12 cellular contexts compared by ENCODE assay signal in the genomic region with DNA sequence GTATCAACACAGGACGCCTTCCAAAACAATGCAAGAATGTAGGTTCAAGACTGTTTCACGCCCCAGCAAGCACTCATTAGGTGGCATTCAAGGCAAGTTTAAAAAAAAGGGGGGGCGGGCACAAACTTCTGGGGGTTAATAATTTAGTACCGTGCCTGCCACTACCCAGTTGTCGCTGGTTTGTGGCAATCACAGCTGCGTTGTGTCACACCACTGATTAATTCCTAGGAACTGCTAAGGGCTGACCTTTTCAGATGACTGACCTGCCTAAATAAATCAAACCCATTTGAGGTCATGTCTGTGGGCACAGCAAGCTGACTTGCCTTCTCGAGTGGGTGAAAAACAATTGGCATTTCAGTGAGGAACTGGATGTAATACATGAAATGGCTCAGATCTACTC. TPM values are rescaled to one million over a fixed set of nuclear protein-coding genes. Genes with fewer than 3 reads are reported as not detected.
DNase-seq lines count a peak whose midpoint lies in the region; ATAC-seq, FAIRE-seq and TF ChIP-seq lines count a peak whose summit lies in the region.
"Had no signal": no experiment of that assay in that cellular context is flagged by ENCODE, and none has a peak within 500 bp of the region (broad histone marks: within the 10 kb centered on the region; RNA-seq: fewer than 3 reads in every experiment).

No MANE protein-coding gene starts in this region.

- H3K36me3 ChIP-seq in K562 (ENCODE audit: control insufficient read depth, insufficient read depth, low read length) (no peaks in the 10 kb centered on the region), thymus (ENCODE audit: control insufficient read depth, insufficient read depth) (no peaks in the 10 kb centered on the region)

- H3K4me1 Mint-ChIP-seq in nephron progenitor cell, result peaks cover 80% of the 10 kb centered on the region

- no peaks in the 10 kb centered on the region for H3K9me3 Mint-ChIP-seq in nephron progenitor cell
- H3K9me3 Mint-ChIP-seq: activated CD4-positive, alpha-beta memory T cell treated with anti-CD3 and anti-CD28 coated beads for 36 hours had no signal

- ATAC-seq in K562 (no peak), GM18520 (IDR thresholded peaks at IDR 0.05; ENCODE audit: unreplicated experiment) (no peak), GM18873 (IDR thresholded peaks at IDR 0.05; ENCODE audit: low FRiP score, unreplicated experiment) (no peak)

- FAIRE-seq in K562 (lab: Jason Lieb, UNC), result peak; percentile 66

- H2AFZ ChIP-seq in K562 (ENCODE audit: low read depth, low read length), result no peak overlapping the region

- H3K27me3 ChIP-seq in K562 (ENCODE audit: control insufficient read depth in 2 of 2, insufficient read depth in 2 of 2, low read length in 2 of 2) (no peaks in the 10 kb centered on the region), thymus (ENCODE audit: control insufficient read depth, insufficient read depth) (no peaks in the 10 kb centered on the region)

- peak overlapping the region; percentile 61 for H3K4me3 Mint-ChIP-seq in nephron progenitor cell
- H3K4me3 Mint-ChIP-seq: activated CD4-positive, alpha-beta memory T cell treated with anti-CD3 and anti-CD28 coated beads for 36 hours had no signal

- H3K36me3 Mint-ChIP-seq in nephron progenitor cell (ENCODE audit: low read depth), result no peaks in the 10 kb centered on the region
- H3K36me3 Mint-ChIP-seq: activated CD4-positive, alpha-beta memory T cell treated with anti-CD3 and anti-CD28 coated beads for 36 hours had no signal

- H3K4me3 ChIP-seq in K562, result no peak overlapping the region
- H3K4me3 ChIP-seq in thymus (ENCODE audit: low read length), result no peak overlapping the region
- H3K4me3 ChIP-seq: GM23248, skin epidermis had no signal

- H3K27ac ChIP-seq in K562 (ENCODE audit: extremely low read depth, low read depth, low read length) (no peak overlapping the region), thymus (ENCODE audit: low read depth) (peak overlapping the region; percentile 60)
- H3K27ac ChIP-seq: GM23248 had no signal

- CTCF ChIA-PET in K562 (lab: Yijun Ruan, JAX; ENCODE audit: low intra/inter-chr PET ratio), result no interaction called here

- H3K27me3 Mint-ChIP-seq in nephron progenitor cell (ENCODE audit: low read depth, poor library complexity), result no peaks in the 10 kb centered on the region
- H3K27me3 Mint-ChIP-seq: activated CD4-positive, alpha-beta memory T cell treated with anti-CD3 and anti-CD28 coated beads for 36 hours had no signal

- WGBS in K562 (ENCODE audit: insufficient coverage, low coverage, missing lambda C conversion rate), result 46% methylated on average over 7 of the region's 7 CpGs
- 74% methylated on average over 7 of the region's 7 CpGs for WGBS in thymus

- no peak overlapping the region for H3K9ac ChIP-seq in K562 (ENCODE audit: insufficient read depth in 1 of 2, low read depth in 2 of 2, low read length in 2 of 2)
- H3K9ac ChIP-seq: GM23248 had no signal

- no peak for TF ChIP-seq EP300 in K562 (IDR thresholded peaks at IDR 0.05; ENCODE audit: low read length)

- no peak for TF ChIP-seq RAD21 in K562 (CRISPR knock-in tag; conservative IDR thresholded peaks at IDR 0.05 in 1 of 2, IDR thresholded peaks at IDR 0.05 in 1 of 2)

- no peak for TF ChIP-seq CTCF in K562 (IDR thresholded peaks at IDR 0.05 in 2 of 3, conservative IDR thresholded peaks at IDR 0.05 in 1 of 3; ENCODE audit: insufficient read depth in 2 of 3, low read depth in 1 of 3, low read length in 3 of 3)
- TF ChIP-seq CTCF in nephron progenitor cell (IDR thresholded peaks at IDR 0.05), result no peak

- intact Hi-C loops in K562 (cut with micrococcal nuclease), result no loop called here

- no TSS peak for BruUV-seq in K562 (replicated peaks; lab: Mats Ljungman, UMichigan)

- H3K27ac Mint-ChIP-seq in nephron progenitor cell, result peak overlapping the region; percentile 97
- H3K27ac Mint-ChIP-seq: activated CD4-positive, alpha-beta memory T cell treated with anti-CD3 and anti-CD28 coated beads for 36 hours had no signal

- in situ Hi-C loops in K562 (cut with MboI), result no loop called here

- peaks cover 20 to 38% of the 10 kb centered on the region in 2 experiments; a peak in 4 of 5 replicates for H3K4me1 ChIP-seq in K562 (replicated peaks in 1 of 2; ENCODE audit: control insufficient read depth in 2 of 2, insufficient read depth in 2 of 2, low read length in 2 of 2)
- peaks cover 11% of the 10 kb centered on the region for H3K4me1 ChIP-seq in thymus (ENCODE audit: control insufficient read depth, insufficient read depth, low read length)

- no peak for TF ChIP-seq POLR2A in K562 (conservative IDR thresholded peaks at IDR 0.05)

- DNase-seq in activated CD4-positive, alpha-beta T cell treated with anti-CD3 and anti-CD28 coated beads for 48 hours, result peak; percentile 15
- no peak for DNase-seq in activated CD4-positive, alpha-beta T cell treated with anti-CD3 and anti-CD28 coated beads, Interleukin-2, amount 50 U/mL, for 4 hours
- no peak for DNase-seq in K562 (ENCODE audit: extremely low read depth in 1 of 4, low spot score in 3 of 4)
- peak; percentile 44 for DNase-seq in nephron progenitor cell
- no peak for DNase-seq in SKM-1 (lab: John Stamatoyannopoulos, UW; ENCODE audit: unreplicated experiment)
- DNase-seq: 8988T; activated CD4-positive, alpha-beta memory T cell treated with anti-CD3 and anti-CD28 coated beads for 36 hours; GM23248 had no signal

- no peaks in the 10 kb centered on the region for H3K79me2 ChIP-seq in K562 (ENCODE audit: control insufficient read depth, insufficient read depth, low read length)

- no peaks in the 10 kb centered on the region for H4K20me1 ChIP-seq in K562 (replicated peaks; ENCODE audit: control insufficient read depth, insufficient read depth, low read length)

- no peak overlapping the region for H3K4me2 ChIP-seq in K562 (ENCODE audit: insufficient read depth, low read length)

- no peaks in the 10 kb centered on the region for H3K9me1 ChIP-seq in K562 (ENCODE audit: control insufficient read depth, insufficient read depth, low read length)

- no peaks in the 10 kb centered on the region for H3K9me3 ChIP-seq in K562 (replicated peaks; ENCODE audit: control insufficient read depth, insufficient read depth, low read depth, low read length)
- H3K9me3 ChIP-seq in thymus (ENCODE audit: control insufficient read depth), result no peaks in the 10 kb centered on the region

- POLR2A ChIA-PET in K562 (lab: Yijun Ruan, JAX), result interaction anchor here (0.6 to 3.2 kb wide), 2 partner anchors 13 to 233 kb away, joined by 3 to 14 read pairs; no protein-coding TSS in a partner anchor

TF ChIP-seq in K562, 482 proteins besides CTCF, POLR2A, EP300 and RAD21 (continues in another document):
- no peak for TF ChIP-seq CC2D1A (IDR thresholded peaks at IDR 0.05)

RNA-seq across cellular contexts. Expression of gene MGAT1, which starts 15.2 kb away (rescaled TPM):
- total RNA-seq in K562 (2011; cell fraction: chromatin; rRNA removed; ENCODE audit: low replicate concordance), result 73.7 and 86.6 TPM in 2 replicates
- total RNA-seq in K562 (2011; cell fraction: nucleolus; rRNA removed), result 95.9 and 106 TPM in 2 replicates
- 91.3 and 109 TPM in 2 replicates for total RNA-seq in K562 (2011; cell fraction: nucleoplasm; rRNA removed)
- 56.1 and 59.2 TPM in 2 replicates for total RNA-seq in K562 (2014; rRNA removed)
- total RNA-seq in K562 (2014; rRNA removed; fragmentation: Illumina TruSeq; extraction: Trizol), result 34.4 and 37.9 TPM in 2 replicates
- 49.0 and 50.9 TPM in 2 replicates for total RNA-seq in K562 (2015; rRNA removed; fragmentation: Illumina TruSeq; extraction: Trizol)
- 71.7 and 82.7 TPM in 2 replicates for total RNA-seq in K562 (2021)
- polyA plus RNA-seq in K562 (2011; rRNA removed), result 42.9 and 52.4 TPM in 2 replicates
- polyA plus RNA-seq in K562 (2011; cell fraction: cytosol; rRNA removed), result 63.9 and 119 TPM in 2 replicates
- polyA plus RNA-seq in K562 (2011; cell fraction: nucleus; rRNA removed), result 59.1 and 67.4 TPM in 2 replicates
- 75.0 and 92.9 TPM in 2 replicates for polyA plus RNA-seq in K562 (2012)
- polyA plus RNA-seq in K562 (2014; fragmentation: Illumina TruSeq; extraction: Trizol), result 44.5 and 50.6 TPM in 2 replicates
- polyA plus RNA-seq in K562 (2014; fragmentation: Nextera tagmentation; extraction: Ambion mirVana), result 1 to 10 TPM; 3.9 to 5.1 TPM
- polyA plus RNA-seq in K562 (2014; rRNA removed), result 64.2 and 72.6 TPM in 2 replicates
- 36.0 and 42.1 TPM in 2 replicates for polyA minus RNA-seq in K562 (2011; rRNA and poly(A)+ RNA removed)
- polyA minus RNA-seq in K562 (2011; cell fraction: cytosol; rRNA and poly(A)+ RNA removed), result 40.6 and 47.7 TPM in 2 replicates
- 18.3 and 30.5 TPM in 2 replicates for polyA minus RNA-seq in K562 (2011; cell fraction: nucleus; rRNA and poly(A)+ RNA removed)
- polyA plus RNA-seq in thymus, result 129 TPM

RNA-seq across cellular contexts. Expression of gene ZFP62, which starts 43.2 kb away (rescaled TPM):
- 20.6 and 74.4 TPM in 2 replicates for total RNA-seq in K562 (2011; cell fraction: chromatin; rRNA removed; ENCODE audit: low replicate concordance)
- 10.7 and 15.1 TPM in 2 replicates for total RNA-seq in K562 (2011; cell fraction: nucleolus; rRNA removed)
- 20.2 and 22.8 TPM in 2 replicates for total RNA-seq in K562 (2011; cell fraction: nucleoplasm; rRNA removed)
- total RNA-seq in K562 (2014; rRNA removed) (18.9 and 22.2 TPM in 2 replicates), K562 (2014; rRNA removed; fragmentation: Illumina TruSeq; extraction: Trizol) (32.8 and 33.9 TPM in 2 replicates), K562 (2015; rRNA removed; fragmentation: Illumina TruSeq; extraction: Trizol) (25.8 and 28.8 TPM in 2 replicates), K562 (2021) (22.9 and 24.0 TPM in 2 replicates)
- polyA plus RNA-seq in K562 (2011; rRNA removed) (37.5 and 38.6 TPM in 2 replicates), K562 (2014; fragmentation: Illumina TruSeq; extraction: Trizol) (21.6 and 25.0 TPM in 2 replicates), K562 (2014; fragmentation: Nextera tagmentation; extraction: Ambion mirVana) (10 to 100 TPM; 12.2 to 18.1 TPM), K562 (2014; rRNA removed) (19.2 and 32.9 TPM in 2 replicates), thymus (48.6 TPM)
- polyA plus RNA-seq in K562 (2011; cell fraction: cytosol; rRNA removed), result 4.0 and 9.8 TPM in 2 replicates
- polyA plus RNA-seq in K562 (2011; cell fraction: nucleus; rRNA removed), result 41.6 and 58.9 TPM in 2 replicates
- polyA plus RNA-seq in K562 (2012), result 22.2 and 23.9 TPM in 2 replicates
- polyA minus RNA-seq in K562 (2011; rRNA and poly(A)+ RNA removed), result 45.8 and 63.5 TPM in 2 replicates
- polyA minus RNA-seq in K562 (2011; cell fraction: cytosol; rRNA and poly(A)+ RNA removed), result 13.9 and 14.1 TPM in 2 replicates
- 17.5 and 36.4 TPM in 2 replicates for polyA minus RNA-seq in K562 (2011; cell fraction: nucleus; rRNA and poly(A)+ RNA removed)

Comparison
In these comparisons a context has a peak if more than half of its experiments do, and no peak if none do; other contexts are left out.
1. DNase-seq: peak in activated CD4-positive, alpha-beta T cell treated with anti-CD3 and anti-CD28 coated beads for 48 hours (single experiment) and nephron progenitor cell (single experiment); none in activated CD4-positive, alpha-beta T cell treated with anti-CD3 and anti-CD28 coated beads, Interleukin-2, amount 50 U/mL, for 4 hours (0 of 2), K562 (0 of 4) and SKM-1 (single experiment).